Comparison of ENCODE assay signal across 1 cellular context in the genomic region with DNA sequence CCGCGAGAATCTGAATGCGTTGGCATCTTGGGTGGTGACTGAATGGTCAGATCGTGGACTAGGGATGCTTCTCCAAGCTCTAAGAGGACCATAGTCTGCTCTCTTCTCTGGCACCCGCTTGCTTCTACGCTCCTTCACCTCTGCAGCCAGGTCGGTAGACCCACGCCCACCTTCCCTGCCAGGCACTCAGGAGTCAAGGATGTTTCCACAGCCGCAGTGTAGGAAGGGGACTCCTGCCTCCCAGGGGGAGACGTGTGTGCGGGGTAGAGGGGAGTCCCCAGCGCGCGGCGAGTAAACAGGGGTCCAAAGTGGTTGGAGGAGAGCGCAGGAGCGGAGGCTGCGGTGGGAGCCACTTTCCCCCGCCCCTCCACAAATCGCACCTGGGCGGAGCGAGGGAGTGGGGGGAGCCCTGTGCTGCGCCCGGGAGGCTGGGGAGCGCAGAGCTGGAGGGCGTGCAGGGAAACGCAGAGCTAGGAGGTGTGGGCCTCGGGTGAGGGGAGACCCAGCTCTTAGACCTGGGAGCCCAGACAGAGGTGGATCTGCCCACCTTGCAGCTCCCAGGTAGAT.
TF ChIP-seq lines count a peak whose summit lies in the region.

No MANE protein-coding gene starts in this region.

TF ChIP-seq in IMR-90, 13 proteins besides CTCF, POLR2A, EP300 and RAD21:
- TF ChIP-seq MAZ (IDR thresholded peaks at IDR 0.05; ENCODE audit: borderline replicate concordance, low read depth, low read length) (no peak), RCOR1 (IDR thresholded peaks at IDR 0.05; ENCODE audit: insufficient replicate concordance, low read length) (no peak), NFE2L2 (IDR thresholded peaks at IDR 0.05; ENCODE audit: low read depth, low read length) (no peak), BHLHE40 (IDR thresholded peaks at IDR 0.05; ENCODE audit: low read depth, low read length) (no peak), SMC3 (IDR thresholded peaks at IDR 0.05; ENCODE audit: low read depth, low read length) (no peak), RFX5 (IDR thresholded peaks at IDR 0.05; ENCODE audit: low read depth, low read length) (no peak), CHD1 (IDR thresholded peaks at IDR 0.05; ENCODE audit: low read depth, low read length) (no peak), MXI1 (IDR thresholded peaks at IDR 0.05; ENCODE audit: borderline replicate concordance, low read depth, low read length) (no peak), FOS (IDR thresholded peaks at IDR 0.05; ENCODE audit: low read depth, low read length) (no peak), MAFK (IDR thresholded peaks at IDR 0.05; ENCODE audit: low read depth, low read length) (no peak), CEBPB (IDR thresholded peaks at IDR 0.05; ENCODE audit: low read depth, low read length) (no peak)
- TF ChIP-seq, protein P1, sequence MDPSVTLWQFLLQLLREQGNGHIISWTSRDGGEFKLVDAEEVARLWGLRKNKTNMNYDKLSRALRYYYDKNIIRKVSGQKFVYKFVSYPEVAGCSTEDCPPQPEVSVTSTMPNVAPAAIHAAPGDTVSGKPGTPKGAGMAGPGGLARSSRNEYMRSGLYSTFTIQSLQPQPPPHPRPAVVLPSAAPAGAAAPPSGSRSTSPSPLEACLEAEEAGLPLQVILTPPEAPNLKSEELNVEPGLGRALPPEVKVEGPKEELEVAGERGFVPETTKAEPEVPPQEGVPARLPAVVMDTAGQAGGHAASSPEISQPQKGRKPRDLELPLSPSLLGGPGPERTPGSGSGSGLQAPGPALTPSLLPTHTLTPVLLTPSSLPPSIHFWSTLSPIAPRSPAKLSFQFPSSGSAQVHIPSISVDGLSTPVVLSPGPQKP (IDR thresholded peaks at IDR 0.05; ENCODE audit: borderline replicate concordance, low read depth, low read length): no peak
- TF ChIP-seq, protein P2, sequence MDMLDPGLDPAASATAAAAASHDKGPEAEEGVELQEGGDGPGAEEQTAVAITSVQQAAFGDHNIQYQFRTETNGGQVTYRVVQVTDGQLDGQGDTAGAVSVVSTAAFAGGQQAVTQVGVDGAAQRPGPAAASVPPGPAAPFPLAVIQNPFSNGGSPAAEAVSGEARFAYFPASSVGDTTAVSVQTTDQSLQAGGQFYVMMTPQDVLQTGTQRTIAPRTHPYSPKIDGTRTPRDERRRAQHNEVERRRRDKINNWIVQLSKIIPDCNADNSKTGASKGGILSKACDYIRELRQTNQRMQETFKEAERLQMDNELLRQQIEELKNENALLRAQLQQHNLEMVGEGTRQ (IDR thresholded peaks at IDR 0.05; ENCODE audit: low read depth, low read length): no peak
